Comparison of ENCODE assay signal across 11 cellular contexts in the genomic region with DNA sequence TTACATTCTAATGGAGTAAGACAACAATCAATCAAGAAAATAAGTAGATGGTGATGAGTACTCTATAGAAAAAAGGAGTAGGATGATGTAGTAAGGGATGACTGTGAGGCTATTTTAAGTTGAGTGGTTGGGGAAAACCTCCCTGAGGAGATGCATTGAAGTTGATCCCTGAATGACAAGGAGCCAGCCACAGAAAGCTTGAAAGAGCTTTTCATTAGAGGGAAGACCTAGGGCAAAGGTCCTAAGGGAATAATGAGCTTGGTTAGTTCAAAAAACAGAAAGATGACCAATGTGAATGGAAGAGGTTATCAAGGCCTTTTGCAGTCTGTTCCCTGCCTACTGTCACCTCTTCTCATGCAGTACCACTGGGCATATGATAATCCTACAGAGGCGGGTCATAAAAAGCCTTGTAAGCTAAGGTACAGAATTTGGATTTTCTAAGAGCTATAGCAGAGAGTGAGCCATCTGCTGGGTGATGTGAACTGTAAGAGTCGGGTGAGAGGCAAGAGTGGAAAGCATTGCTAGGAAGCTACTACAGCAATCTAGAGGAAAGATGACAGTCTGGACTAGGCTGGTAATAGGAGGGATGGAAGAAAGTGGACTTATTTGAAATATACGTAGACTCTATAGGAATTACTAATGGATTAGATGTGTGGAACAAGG. TPM values are rescaled to one million over a fixed set of nuclear protein-coding genes. Genes with fewer than 3 reads are reported as not detected.
DNase-seq lines count a peak whose midpoint lies in the region; ATAC-seq and TF ChIP-seq lines count a peak whose summit lies in the region.
"Had no signal": no experiment of that assay in that cellular context is flagged by ENCODE, and none has a peak within 500 bp of the region (broad histone marks: within the 10 kb centered on the region; RNA-seq: fewer than 3 reads in every experiment).

No MANE protein-coding gene starts in this region.

- H3K27me3 ChIP-seq in CD4-positive, CD25-positive, alpha-beta regulatory T cell (ENCODE audit: control insufficient read depth, insufficient read depth, low read length) = no peaks in the 10 kb centered on the region
- no peaks in the 10 kb centered on the region for H3K27me3 ChIP-seq in heart right ventricle

- no peaks in the 10 kb centered on the region for H3K9me3 Mint-ChIP-seq in CD4-positive, CD25-positive, alpha-beta regulatory T cell
- no peaks in the 10 kb centered on the region for H3K9me3 Mint-ChIP-seq in activated CD4-positive, alpha-beta T cell treated with anti-CD3 and anti-CD28 coated beads for 36 hours (ENCODE audit: low read depth)
- H3K9me3 Mint-ChIP-seq: mesothelial cell of epicardium had no signal

- CTCF ChIA-PET in activated CD4-positive, alpha-beta T cell treated with anti-CD3 and anti-CD28 coated beads for 36 hours (lab: Charles Lee) = interaction anchor here (0.6 to 6.3 kb wide), 8 partner anchors 13 to 177 kb away, joined by 3 to 55 read pairs (median 6); no protein-coding TSS in a partner anchor

- H3K27ac Mint-ChIP-seq in CD4-positive, CD25-positive, alpha-beta regulatory T cell = peak overlapping the region in 2 of 3 donors; percentile 2 to 18
- no peak overlapping the region for H3K27ac Mint-ChIP-seq in activated CD4-positive, alpha-beta T cell treated with anti-CD3 and anti-CD28 coated beads for 36 hours
- H3K27ac Mint-ChIP-seq: mesothelial cell of epicardium had no signal

- peaks cover 50% of the 10 kb centered on the region for H3K36me3 ChIP-seq in CD4-positive, CD25-positive, alpha-beta regulatory T cell (ENCODE audit: control insufficient read depth, insufficient read depth, low read length)
- peaks cover 0 to 69% (median 30%) of the 10 kb centered on the region in 9 donors for H3K36me3 ChIP-seq in heart right ventricle

- H3K4me1 ChIP-seq in CD4-positive, CD25-positive, alpha-beta regulatory T cell (ENCODE audit: control insufficient read depth, insufficient read depth, low read length, poor library complexity, severe bottlenecking) = peaks cover 36% of the 10 kb centered on the region
- H3K4me1 ChIP-seq in heart right ventricle = peaks cover 8 to 72% (median 48%) of the 10 kb centered on the region in 9 donors

- no peaks in the 10 kb centered on the region for H3K9me3 ChIP-seq in CD4-positive, CD25-positive, alpha-beta regulatory T cell (ENCODE audit: control insufficient read depth in 2 of 2, low read length in 2 of 2)
- no peaks in the 10 kb centered on the region for H3K9me3 ChIP-seq in heart right ventricle

- H3K4me3 ChIP-seq in CD4-positive, CD25-positive, alpha-beta regulatory T cell (ENCODE audit: low read depth, low read length) = peak overlapping the region; percentile 14
- no peak overlapping the region for H3K4me3 ChIP-seq in heart right ventricle

- peaks cover 49% of the 10 kb centered on the region for H3K36me3 Mint-ChIP-seq in CD4-positive, CD25-positive, alpha-beta regulatory T cell
- H3K36me3 Mint-ChIP-seq in activated CD4-positive, alpha-beta T cell treated with anti-CD3 and anti-CD28 coated beads for 36 hours (ENCODE audit: low read depth) = peaks cover 57% of the 10 kb centered on the region

- POLR2A ChIA-PET in activated CD4-positive, alpha-beta T cell treated with anti-CD3 and anti-CD28 coated beads for 36 hours (lab: Charles Lee) = interaction anchor here (0.6 to 0.7 kb wide), 2 partner anchors 10 to 160 kb away, joined by 3 to 5 read pairs; no protein-coding TSS in a partner anchor

- no peaks in the 10 kb centered on the region for H3K27me3 Mint-ChIP-seq in CD4-positive, CD25-positive, alpha-beta regulatory T cell
- no peaks in the 10 kb centered on the region for H3K27me3 Mint-ChIP-seq in activated CD4-positive, alpha-beta T cell treated with anti-CD3 and anti-CD28 coated beads for 36 hours

- no peak overlapping the region for H3K27ac ChIP-seq in CD4-positive, CD25-positive, alpha-beta regulatory T cell (ENCODE audit: insufficient read depth, low read length, poor library complexity, severe bottlenecking)
- H3K27ac ChIP-seq in angular gyrus (ENCODE audit: low read depth, low read length) = peak overlapping the region; percentile 12
- no peak overlapping the region for H3K27ac ChIP-seq in heart right ventricle

- TF ChIP-seq CTCF in heart right ventricle (IDR thresholded peaks at IDR 0.05) = peak in 3 of 9 donors; percentile 15 to 32 (median 20)

- H3K4me3 Mint-ChIP-seq in CD4-positive, CD25-positive, alpha-beta regulatory T cell = peak overlapping the region in 3 of 4 donors; percentile 42 to 91 (median 52)
- H3K4me3 Mint-ChIP-seq in activated CD4-positive, alpha-beta T cell treated with anti-CD3 and anti-CD28 coated beads for 36 hours = no peak overlapping the region
- H3K4me3 Mint-ChIP-seq: mesothelial cell of epicardium had no signal

- no peak for ATAC-seq in CD4-positive, CD25-positive, alpha-beta regulatory T cell (ENCODE audit: low read depth in 2 of 2)
- ATAC-seq in HG03439 (IDR thresholded peaks at IDR 0.05; ENCODE audit: unreplicated experiment) (no peak), heart right ventricle (no peak)
- no peak for ATAC-seq in activated CD4-positive, alpha-beta T cell treated with anti-CD3 and anti-CD28 coated beads for 36 hours
- ATAC-seq: sciatic nerve had no signal

- H3K4me1 Mint-ChIP-seq in CD4-positive, CD25-positive, alpha-beta regulatory T cell = peaks cover 14 to 59% (median 46%) of the 10 kb centered on the region in 4 donors
- peaks cover 32% of the 10 kb centered on the region for H3K4me1 Mint-ChIP-seq in activated CD4-positive, alpha-beta T cell treated with anti-CD3 and anti-CD28 coated beads for 36 hours

- intact Hi-C loops in heart right ventricle (cut with DNase I) = no loop called here
- intact Hi-C loops in activated CD4-positive, alpha-beta T cell treated with anti-CD3 and anti-CD28 coated beads for 36 hours (cut with DNase I, micrococcal nuclease) = loop anchor here (1.0 to 10.0 kb wide), 2 partner anchors 160 to 388 kb away; partner anchors contain the start of gene POU2AF1 (in 1 of the 2)

- DNase-seq in CD4-positive, CD25-positive, alpha-beta regulatory T cell = no peak
- DNase-seq in HuH-7 (ENCODE audit: low spot score) = peak; percentile 20
- peak; percentile 29 for DNase-seq in iris pigment epithelial cell (ENCODE audit: low read depth)
- no peak for DNase-seq in SKM-1 (lab: John Stamatoyannopoulos, UW; ENCODE audit: unreplicated experiment)
- no peak for DNase-seq in heart right ventricle
- DNase-seq in activated CD4-positive, alpha-beta T cell treated with anti-CD3 and anti-CD28 coated beads for 36 hours = no peak
- DNase-seq: NCI-H82 had no signal

- WGBS in heart right ventricle, 2 donors = 82 to 85% methylated on average over 3 of the region's 3 CpGs

RNA-seq across cellular contexts. Expression of gene PPP2R1B, which starts 3.1 kb away (rescaled TPM):
- total RNA-seq in CD4-positive, CD25-positive, alpha-beta regulatory T cell = 45.9 TPM
- 10 to 100 TPM; 16.5 to 23.7 (median 21.4) TPM for polyA plus RNA-seq in CD4-positive, CD25-positive, alpha-beta regulatory T cell
- total RNA-seq in heart right ventricle = 10 to 100 TPM in 7 of 10 donors, 1 to 10 TPM in 3; 8.4 to 16.8 (median 11.4) TPM
- polyA plus RNA-seq in heart right ventricle = 1 to 10 TPM; 5.8 to 5.9 TPM
- 10 to 100 TPM; 39.1 to 53.9 TPM for total RNA-seq in activated CD4-positive, alpha-beta T cell treated with anti-CD3 and anti-CD28 coated beads for 36 hours

Comparison
In these comparisons a context has a peak if more than half of its experiments do, and no peak if none do; other contexts are left out.
1. DNase-seq: peak in HuH-7 (single experiment) and iris pigment epithelial cell (single experiment); none in CD4-positive, CD25-positive, alpha-beta regulatory T cell (0 of 3), SKM-1 (single experiment), heart right ventricle (0 of 2) and activated CD4-positive, alpha-beta T cell treated with anti-CD3 and anti-CD28 coated beads for 36 hours (single experiment).
2. intact Hi-C loops: an anchor here in activated CD4-positive, alpha-beta T cell treated with anti-CD3 and anti-CD28 coated beads for 36 hours (1.0 to 10.0 kb wide); none called in heart right ventricle.